Comparison of ENCODE assay signal across 8 cellular contexts in genomic region chr18:77068321-77068841, GRCh38.
DNase-seq lines count a peak whose midpoint lies in the region; ATAC-seq and TF ChIP-seq lines count a peak whose summit lies in the region.

No MANE protein-coding gene starts in this region.

- no peaks in the 10 kb centered on the region for H3K9me3 ChIP-seq in Caco-2

- ATAC-seq in GM19043 (IDR thresholded peaks at IDR 0.05; ENCODE audit: low read depth, unreplicated experiment) (peak; percentile 30), HG03175 (IDR thresholded peaks at IDR 0.05; ENCODE audit: unreplicated experiment) (peak; percentile 38)

- peak; percentile 71 for DNase-seq in activated CD4-positive, alpha-beta memory T cell treated with anti-CD3 and anti-CD28 coated beads for 36 hours
- DNase-seq in germinal center (ENCODE audit: low spot score) (peak; percentile 38), AG20443 (ENCODE audit: low spot score) (no peak), retina (no peak), Caco-2 (no peak)
- peak; percentile 41 for DNase-seq in stimulated activated CD4-positive, alpha-beta T cell treated with anti-CD3 and anti-CD28 coated beads, Interleukin-4, amount 100 ng/mL, for 24 hours

- TF ChIP-seq CTCF in Caco-2 (IDR thresholded peaks at IDR 0.05; ENCODE audit: insufficient read depth in 1 of 2, low read depth in 1 of 2, low read length in 1 of 2, severe bottlenecking in 1 of 2, unreplicated experiment in 1 of 2): no peak

- no peaks in the 10 kb centered on the region for H3K27me3 Mint-ChIP-seq in activated CD4-positive, alpha-beta memory T cell treated with anti-CD3 and anti-CD28 coated beads for 36 hours
- H3K27me3 Mint-ChIP-seq in Caco-2 (ENCODE audit: insufficient read depth, unreplicated experiment): no peaks in the 10 kb centered on the region

- H3K27ac Mint-ChIP-seq in activated CD4-positive, alpha-beta memory T cell treated with anti-CD3 and anti-CD28 coated beads for 36 hours: peak overlapping the region; percentile 91
- no peak overlapping the region for H3K27ac Mint-ChIP-seq in Caco-2 (ENCODE audit: unreplicated experiment)

- H3K36me3 ChIP-seq in Caco-2 (ENCODE audit: control insufficient read depth, insufficient read depth, low read length): no peaks in the 10 kb centered on the region; the same call in 1 of the 2 replicates

- peak overlapping the region; percentile 54 for H3K4me3 Mint-ChIP-seq in activated CD4-positive, alpha-beta memory T cell treated with anti-CD3 and anti-CD28 coated beads for 36 hours
- no peak overlapping the region for H3K4me3 Mint-ChIP-seq in Caco-2 (ENCODE audit: unreplicated experiment)

- no TSS peak for BruUV-seq in Caco-2 (replicated peaks; lab: Mats Ljungman, UMichigan)

- no peaks in the 10 kb centered on the region for H3K4me1 ChIP-seq in Caco-2

- CTCF ChIA-PET in activated CD4-positive, alpha-beta memory T cell treated with anti-CD3 and anti-CD28 coated beads for 36 hours (lab: Charles Lee): interaction anchor here (0.8 to 9.9 kb wide), 12 partner anchors 10 to 139 kb away, joined by 3 to 63 read pairs (median 7); partner anchors contain the start of gene MBP
- CTCF ChIA-PET in Caco-2 (lab: Charles Lee): no interaction called here

- H3K27me3 ChIP-seq in Caco-2 (replicated peaks; ENCODE audit: control insufficient read depth, insufficient read depth, low read length): no peaks in the 10 kb centered on the region

- POLR2A ChIA-PET in activated CD4-positive, alpha-beta memory T cell treated with anti-CD3 and anti-CD28 coated beads for 36 hours (lab: Charles Lee): interaction anchor here (1.1 to 6.1 kb wide), 9 partner anchors 14 to 63 kb away, joined by 3 to 68 read pairs (median 11); no protein-coding TSS in a partner anchor
- POLR2A ChIA-PET in Caco-2 (lab: Charles Lee): no interaction called here

- peaks cover 42% of the 10 kb centered on the region for H3K36me3 Mint-ChIP-seq in activated CD4-positive, alpha-beta memory T cell treated with anti-CD3 and anti-CD28 coated beads for 36 hours
- no peaks in the 10 kb centered on the region for H3K36me3 Mint-ChIP-seq in Caco-2 (ENCODE audit: insufficient read depth, unreplicated experiment)

- intact Hi-C loops in activated CD4-positive, alpha-beta memory T cell treated with anti-CD3 and anti-CD28 coated beads for 36 hours (cut with micrococcal nuclease): loop anchor here (2.0 to 10.0 kb wide), 3 partner anchors 18 to 694 kb away; partner anchors contain the start of gene ZNF236
- intact Hi-C loops in Caco-2 (cut with micrococcal nuclease; ENCODE audit: unreplicated experiment): no loop called here

- peaks cover 100% of the 10 kb centered on the region for H3K4me1 Mint-ChIP-seq in activated CD4-positive, alpha-beta memory T cell treated with anti-CD3 and anti-CD28 coated beads for 36 hours (ENCODE audit: low read depth)
- no peaks in the 10 kb centered on the region for H3K4me1 Mint-ChIP-seq in Caco-2 (ENCODE audit: low read depth, unreplicated experiment)

- H3K4me3 ChIP-seq in Caco-2 (ENCODE audit: low read depth, low read length): no peak overlapping the region

- no peaks in the 10 kb centered on the region for H3K9me3 Mint-ChIP-seq in activated CD4-positive, alpha-beta memory T cell treated with anti-CD3 and anti-CD28 coated beads for 36 hours
- H3K9me3 Mint-ChIP-seq in Caco-2 (ENCODE audit: unreplicated experiment): no peaks in the 10 kb centered on the region

Comparison
In these comparisons a context has a peak if more than half of its experiments do, and no peak if none do; other contexts are left out.
1. DNase-seq: peak in activated CD4-positive, alpha-beta memory T cell treated with anti-CD3 and anti-CD28 coated beads for 36 hours (single experiment), germinal center (single experiment) and stimulated activated CD4-positive, alpha-beta T cell treated with anti-CD3 and anti-CD28 coated beads, Interleukin-4, amount 100 ng/mL, for 24 hours (single experiment); none in AG20443 (single experiment), retina (single experiment) and Caco-2 (0 of 2).